8 cellular contexts compared by ENCODE assay signal in genomic region chr16:47037746-47038458, GRCh38.
DNase-seq lines count a peak whose midpoint lies in the region; TF ChIP-seq lines count a peak whose summit lies in the region.

No MANE protein-coding gene starts in this region.

- H2AFZ ChIP-seq in Loucy (ENCODE audit: low read length), result peak overlapping the region; percentile 95
- peak overlapping the region; percentile 99 for H2AFZ ChIP-seq in hepatocyte

- 16% methylated on average over 26 of the region's 67 CpGs for WGBS in hepatocyte (ENCODE audit: low lambda C conversion rate, missing lambda C conversion rate)

- H3K4me1 Mint-ChIP-seq in T-helper 1 cell treated with Interleukin-12 subunit alpha and Interleukin-12 subunit beta and Interleukin-4 antibody, amounts not matched to agents 30 μg/mL and 1 μg/mL, for 36 hours (ENCODE audit: low read depth), result peaks cover 3% of the 10 kb centered on the region

- H3K9ac ChIP-seq in Loucy (ENCODE audit: low read depth, low read length, poor library complexity, severe bottlenecking), result peak overlapping the region; percentile 55

- no peaks in the 10 kb centered on the region for H3K9me2 ChIP-seq in Loucy (replicated peaks; ENCODE audit: low read depth, low read length)
- H3K9me2 ChIP-seq in hepatocyte (replicated peaks; ENCODE audit: insufficient read depth), result no peaks in the 10 kb centered on the region

- H3K27ac Mint-ChIP-seq in T-helper 1 cell treated with Interleukin-12 subunit alpha and Interleukin-12 subunit beta and Interleukin-4 antibody, amounts not matched to agents 30 μg/mL and 1 μg/mL, for 36 hours, result no peak overlapping the region

- H4K20me1 ChIP-seq in Loucy (ENCODE audit: insufficient read depth, low read length, poor library complexity, severe bottlenecking) (no peaks in the 10 kb centered on the region), hepatocyte (ENCODE audit: insufficient read depth, poor library complexity, severe bottlenecking) (no peaks in the 10 kb centered on the region)

- H3K9me3 Mint-ChIP-seq in T-helper 1 cell treated with Interleukin-12 subunit alpha and Interleukin-12 subunit beta and Interleukin-4 antibody, amounts not matched to agents 30 μg/mL and 1 μg/mL, for 36 hours, result no peaks in the 10 kb centered on the region

- H3K4me3 ChIP-seq in Loucy (ENCODE audit: low read length, poor library complexity, severe bottlenecking), result peak overlapping the region; percentile 77
- peak overlapping the region; percentile 76 for H3K4me3 ChIP-seq in hepatocyte
- H3K4me3 ChIP-seq in retinal pigment epithelial cell (ENCODE audit: low read length), result peak overlapping the region; percentile 57

- DNase-seq in HCEC 1CT, result peak; percentile 58
- DNase-seq in amygdala (lab: John Stamatoyannopoulos, UW), result peak in 54 of 56 donors; percentile 15 to 91 (median 67)
- peak; percentile 91 for DNase-seq in hepatocyte (ENCODE audit: low spot score)
- DNase-seq in retinal pigment epithelial cell (ENCODE audit: low read depth), result no peak
- DNase-seq in cortex of kidney (lab: John Stamatoyannopoulos, UW), result no peak

- H3K4me3 Mint-ChIP-seq in T-helper 1 cell treated with Interleukin-12 subunit alpha and Interleukin-12 subunit beta and Interleukin-4 antibody, amounts not matched to agents 30 μg/mL and 1 μg/mL, for 36 hours, result peak overlapping the region; percentile 75

- no peaks in the 10 kb centered on the region for H3F3A ChIP-seq in Loucy (ENCODE audit: low read depth)

- TF ChIP-seq CTCF in GM12872 (IDR thresholded peaks at IDR 0.05; ENCODE audit: insufficient read depth, low read depth, low read length), result peak; percentile 90
- peak; percentile 78 for TF ChIP-seq CTCF in Loucy (conservative IDR thresholded peaks at IDR 0.05; ENCODE audit: low read length)
- peak; percentile 99 for TF ChIP-seq CTCF in hepatocyte (IDR thresholded peaks at IDR 0.05; ENCODE audit: poor library complexity)
- peak; percentile 82 for TF ChIP-seq CTCF in retinal pigment epithelial cell (conservative IDR thresholded peaks at IDR 0.05; ENCODE audit: low read depth, low read length)

- no peak overlapping the region for H3K27ac ChIP-seq in hepatocyte

- H3K36me3 ChIP-seq in Loucy (ENCODE audit: insufficient read depth, low read length), result no peaks in the 10 kb centered on the region
- H3K36me3 ChIP-seq in hepatocyte (replicated peaks; ENCODE audit: insufficient read depth, low read depth), result no peaks in the 10 kb centered on the region

- H3K9me3 ChIP-seq in Loucy (ENCODE audit: insufficient read depth, low read depth, low read length) (no peaks in the 10 kb centered on the region), hepatocyte (ENCODE audit: low read depth) (no peaks in the 10 kb centered on the region)

- H3K36me3 Mint-ChIP-seq in T-helper 1 cell treated with Interleukin-12 subunit alpha and Interleukin-12 subunit beta and Interleukin-4 antibody, amounts not matched to agents 30 μg/mL and 1 μg/mL, for 36 hours (ENCODE audit: low read depth), result no peaks in the 10 kb centered on the region

- peak overlapping the region; percentile 88 for H3K4me2 ChIP-seq in Loucy (ENCODE audit: low read depth, low read length, poor library complexity, severe bottlenecking)
- H3K4me2 ChIP-seq in hepatocyte, result peak overlapping the region; percentile 99

- peaks cover 9% of the 10 kb centered on the region for H3K27me3 Mint-ChIP-seq in T-helper 1 cell treated with Interleukin-12 subunit alpha and Interleukin-12 subunit beta and Interleukin-4 antibody, amounts not matched to agents 30 μg/mL and 1 μg/mL, for 36 hours (ENCODE audit: low read depth)

- peaks cover 9% of the 10 kb centered on the region for H3K27me3 ChIP-seq in Loucy (ENCODE audit: insufficient read depth, low read length, poor library complexity, severe bottlenecking)
- no peaks in the 10 kb centered on the region for H3K27me3 ChIP-seq in hepatocyte

- H3K79me2 ChIP-seq in Loucy (ENCODE audit: insufficient read depth, low read length), result no peaks in the 10 kb centered on the region
- no peaks in the 10 kb centered on the region for H3K79me2 ChIP-seq in hepatocyte

- H3K4me1 ChIP-seq in Loucy (ENCODE audit: insufficient read depth, low read length, poor library complexity, severe bottlenecking) (peaks cover 5% of the 10 kb centered on the region), hepatocyte (ENCODE audit: insufficient read depth) (no peaks in the 10 kb centered on the region)

Comparison
In these comparisons a context has a peak if more than half of its experiments do, and no peak if none do; other contexts are left out.
1. DNase-seq: peak in HCEC 1CT (single experiment), amygdala (54 of 56) and hepatocyte (single experiment); none in retinal pigment epithelial cell (single experiment) and cortex of kidney (single experiment).
2. Peak in every context shown above with its lines, with median percentiles within 50 percentile points of each other: CTCF ChIP-seq and H3K4me3 ChIP-seq.